ENCODE assay signal across 14 cellular contexts in genomic region chr18:63188063-63188462, GRCh38.
A peak's percentile ranks its signal among the peaks of the same experiment; 100 is the strongest.
DNase-seq lines count a peak whose midpoint lies in the region; ATAC-seq and TF ChIP-seq lines count a peak whose summit lies in the region.
"Had no signal": no experiment of that assay in that cellular context is flagged by ENCODE, and none has a peak within 500 bp of the region (broad histone marks: within the 10 kb centered on the region; RNA-seq: fewer than 3 reads in every experiment).

No MANE protein-coding gene starts in this region.

- no peak for TF ChIP-seq CTCF in natural killer cell (IDR thresholded peaks at IDR 0.05)
- TF ChIP-seq CTCF in HEK293 (tag by site-specific recombination; IDR thresholded peaks at IDR 0.05) = no peak
- TF ChIP-seq CTCF in mesothelial cell of epicardium (IDR thresholded peaks at IDR 0.05; ENCODE audit: unreplicated experiment) = no peak

- no peaks in the 10 kb centered on the region for H3K36me3 ChIP-seq in HEK293 (ENCODE audit: control insufficient read depth in 2 of 2, insufficient read depth in 1 of 2, low read length in 2 of 2)

- H3K4me1 ChIP-seq in HEK293 (ENCODE audit: control insufficient read depth, insufficient read depth, low read length) = peaks cover 48% of the 10 kb centered on the region

- H3K9me3 Mint-ChIP-seq in natural killer cell treated with Interleukin-12 subunit alpha and Interleukin-12 subunit beta and Interleukin-15 and Interleukin-18, amount 100 ng/mL, for 72 hours = peaks cover 6% of the 10 kb centered on the region
- H3K9me3 Mint-ChIP-seq in natural killer cell (no peaks in the 10 kb centered on the region), mesothelial cell of epicardium (no peaks in the 10 kb centered on the region)
- no peaks in the 10 kb centered on the region for H3K9me3 Mint-ChIP-seq in activated naive CD8-positive, alpha-beta T cell (ENCODE audit: low read depth)
- H3K9me3 Mint-ChIP-seq in activated T-helper 1 cell treated with anti-CD3 and anti-CD28 coated beads, Interleukin-12 subunit alpha, Interleukin-12 subunit beta, Interleukin-2, Interleukin-4 antibody, amounts not matched to agents 30 ng/mL and 10 ng/mL and 1 ng/mL, durations not matched to agents 14 hours and 24 hours and 36 hours = no peaks in the 10 kb centered on the region

- H3K4me1 Mint-ChIP-seq in natural killer cell treated with Interleukin-12 subunit alpha and Interleukin-12 subunit beta and Interleukin-15 and Interleukin-18, amount 100 ng/mL, for 72 hours (ENCODE audit: low read depth in 2 of 2) = peaks cover 47 to 63% of the 10 kb centered on the region in 2 donors
- H3K4me1 Mint-ChIP-seq in natural killer cell (peaks cover 41% of the 10 kb centered on the region in 2 donors), mesothelial cell of epicardium (peaks cover 46% of the 10 kb centered on the region)
- H3K4me1 Mint-ChIP-seq in activated naive CD8-positive, alpha-beta T cell (ENCODE audit: low read depth) = peaks cover 83% of the 10 kb centered on the region
- H3K4me1 Mint-ChIP-seq in activated T-helper 1 cell treated with anti-CD3 and anti-CD28 coated beads, Interleukin-12 subunit alpha, Interleukin-12 subunit beta, Interleukin-2, Interleukin-4 antibody, amounts not matched to agents 30 ng/mL and 10 ng/mL and 1 ng/mL, durations not matched to agents 14 hours and 24 hours and 36 hours (ENCODE audit: low read depth) = peaks cover 84% of the 10 kb centered on the region

- ATAC-seq in natural killer cell treated with Interleukin-12 subunit alpha and Interleukin-12 subunit beta and Interleukin-15 and Interleukin-18, amount 100 ng/mL, for 72 hours = no peak
- ATAC-seq in natural killer cell = no peak
- ATAC-seq: activated CD4-positive, CD25-positive, alpha-beta regulatory T cell treated with anti-CD3 and anti-CD28 coated beads, Interleukin-2, amount 50 U/mL, for 24 hours had no signal

- no peak for DNase-seq in natural killer cell treated with Interleukin-12 subunit alpha and Interleukin-12 subunit beta and Interleukin-15 and Interleukin-18, amount 100 ng/mL, for 72 hours (ENCODE audit: low spot score)
- DNase-seq in natural killer cell (no peak), mesothelial cell of epicardium (ENCODE audit: low spot score in 2 of 2, unreplicated experiment in 2 of 2) (no peak), EL (no peak)
- DNase-seq in activated T-helper 1 cell treated with anti-CD3 and anti-CD28 coated beads, Interleukin-12 subunit alpha, Interleukin-12 subunit beta, Interleukin-2, Interleukin-4 antibody, amounts not matched to agents 30 ng/mL and 10 ng/mL and 1 ng/mL, durations not matched to agents 14 hours and 24 hours and 36 hours (ENCODE audit: low spot score) = no peak
- no peak for DNase-seq in stimulated activated naive CD4-positive, alpha-beta T cell treated with Interleukin-2 at 50 U/mL for 16 hours (lab: John Stamatoyannopoulos, UW)
- DNase-seq: anterior cingulate cortex, DMS 273 treated with DMSO at 0.1 percent for 48 hours, GM23248, NCI-H1105 treated with DMSO at 0.1 percent for 48 hours, NCI-H446 had no signal

- H3K4me3 ChIP-seq in HEK293 (ENCODE audit: low read depth, low read length) = no peak overlapping the region
- H3K4me3 ChIP-seq: GM23248 had no signal

- no peak overlapping the region for H3K27ac ChIP-seq in HEK293 (ENCODE audit: extremely low read depth, low read depth, low read length)
- H3K27ac ChIP-seq: GM23248 had no signal

- POLR2A ChIA-PET in HEK293 (lab: Yijun Ruan, JAX) = no interaction called here

- CTCF ChIA-PET in HEK293 (lab: Yijun Ruan, JAX) = interaction anchor here (0.6 to 2.8 kb wide), 2 partner anchors 20 to 130 kb away, joined by 3 to 7 read pairs; no protein-coding TSS in a partner anchor

- intact Hi-C loops in natural killer cell (cut with micrococcal nuclease) = loop anchor here (10.0 kb wide), 1 partner anchor 47 kb away; no protein-coding TSS in a partner anchor
- intact Hi-C loops in activated T-helper 1 cell treated with anti-CD3 and anti-CD28 coated beads, Interleukin-12 subunit alpha, Interleukin-12 subunit beta, Interleukin-2, Interleukin-4 antibody, amounts not matched to agents 30 ng/mL and 10 ng/mL and 1 ng/mL, durations not matched to agents 14 hours and 24 hours and 36 hours (cut with micrococcal nuclease) = loop anchor here (2.0 kb wide), 1 partner anchor 13 kb away; no protein-coding TSS in a partner anchor

- peak overlapping the region; percentile 68 to 73 for H3K27ac Mint-ChIP-seq in natural killer cell treated with Interleukin-12 subunit alpha and Interleukin-12 subunit beta and Interleukin-15 and Interleukin-18, amount 100 ng/mL, for 72 hours
- peak overlapping the region in 1 of 2 donors; percentile 49 for H3K27ac Mint-ChIP-seq in natural killer cell
- peak overlapping the region; percentile 88 for H3K27ac Mint-ChIP-seq in activated naive CD8-positive, alpha-beta T cell
- no peak overlapping the region for H3K27ac Mint-ChIP-seq in mesothelial cell of epicardium
- no peak overlapping the region for H3K27ac Mint-ChIP-seq in activated T-helper 1 cell treated with anti-CD3 and anti-CD28 coated beads, Interleukin-12 subunit alpha, Interleukin-12 subunit beta, Interleukin-2, Interleukin-4 antibody, amounts not matched to agents 30 ng/mL and 10 ng/mL and 1 ng/mL, durations not matched to agents 14 hours and 24 hours and 36 hours

- no peak overlapping the region for H3K4me3 Mint-ChIP-seq in natural killer cell treated with Interleukin-12 subunit alpha and Interleukin-12 subunit beta and Interleukin-15 and Interleukin-18, amount 100 ng/mL, for 72 hours
- H3K4me3 Mint-ChIP-seq in natural killer cell (no peak overlapping the region), mesothelial cell of epicardium (no peak overlapping the region)
- H3K4me3 Mint-ChIP-seq in activated naive CD8-positive, alpha-beta T cell = no peak overlapping the region
- H3K4me3 Mint-ChIP-seq in activated T-helper 1 cell treated with anti-CD3 and anti-CD28 coated beads, Interleukin-12 subunit alpha, Interleukin-12 subunit beta, Interleukin-2, Interleukin-4 antibody, amounts not matched to agents 30 ng/mL and 10 ng/mL and 1 ng/mL, durations not matched to agents 14 hours and 24 hours and 36 hours = no peak overlapping the region

- no peaks in the 10 kb centered on the region for H3K27me3 Mint-ChIP-seq in natural killer cell treated with Interleukin-12 subunit alpha and Interleukin-12 subunit beta and Interleukin-15 and Interleukin-18, amount 100 ng/mL, for 72 hours
- no peaks in the 10 kb centered on the region for H3K27me3 Mint-ChIP-seq in natural killer cell (ENCODE audit: low read depth in 2 of 2)
- no peaks in the 10 kb centered on the region for H3K27me3 Mint-ChIP-seq in activated naive CD8-positive, alpha-beta T cell
- no peaks in the 10 kb centered on the region for H3K27me3 Mint-ChIP-seq in mesothelial cell of epicardium (ENCODE audit: low read depth)
- no peaks in the 10 kb centered on the region for H3K27me3 Mint-ChIP-seq in activated T-helper 1 cell treated with anti-CD3 and anti-CD28 coated beads, Interleukin-12 subunit alpha, Interleukin-12 subunit beta, Interleukin-2, Interleukin-4 antibody, amounts not matched to agents 30 ng/mL and 10 ng/mL and 1 ng/mL, durations not matched to agents 14 hours and 24 hours and 36 hours (ENCODE audit: insufficient read depth)

- peaks cover 4% of the 10 kb centered on the region for H3K36me3 Mint-ChIP-seq in natural killer cell treated with Interleukin-12 subunit alpha and Interleukin-12 subunit beta and Interleukin-15 and Interleukin-18, amount 100 ng/mL, for 72 hours
- H3K36me3 Mint-ChIP-seq in natural killer cell (no peaks in the 10 kb centered on the region), mesothelial cell of epicardium (no peaks in the 10 kb centered on the region)
- peaks cover 12% of the 10 kb centered on the region for H3K36me3 Mint-ChIP-seq in activated naive CD8-positive, alpha-beta T cell
- peaks cover 36% of the 10 kb centered on the region for H3K36me3 Mint-ChIP-seq in activated T-helper 1 cell treated with anti-CD3 and anti-CD28 coated beads, Interleukin-12 subunit alpha, Interleukin-12 subunit beta, Interleukin-2, Interleukin-4 antibody, amounts not matched to agents 30 ng/mL and 10 ng/mL and 1 ng/mL, durations not matched to agents 14 hours and 24 hours and 36 hours (ENCODE audit: low read depth)

- no peaks in the 10 kb centered on the region for H3K9me3 ChIP-seq in HEK293 (ENCODE audit: control insufficient read depth, insufficient read depth, low read depth, low read length)

TF ChIP-seq in HEK293, 187 proteins besides CTCF, POLR2A, EP300 and RAD21 (continues in another document):
- TF ChIP-seq ZNF596 (tag by site-specific recombination; IDR thresholded peaks at IDR 0.05) = no peak
- no peak for TF ChIP-seq ZNF777 (tag by site-specific recombination; IDR thresholded peaks at IDR 0.05; ENCODE audit: borderline replicate concordance)
- 0 out of 2 replicates have a peak, but pooled peaks have one; percentile 6 for TF ChIP-seq PRDM10 (tag by site-specific recombination; IDR thresholded peaks at IDR 0.05)
- TF ChIP-seq ZNF792 (tag by site-specific recombination; IDR thresholded peaks at IDR 0.05) = no peak
- TF ChIP-seq KLF8 (tag by site-specific recombination; IDR thresholded peaks at IDR 0.05) = no peak
- no peak for TF ChIP-seq ZNF529 (tag by site-specific recombination; IDR thresholded peaks at IDR 0.05; ENCODE audit: insufficient replicate concordance)

Comparison
In these comparisons a context has a peak if more than half of its experiments do, and no peak if none do; other contexts are left out.
1. H3K27ac Mint-ChIP-seq: peak in natural killer cell treated with Interleukin-12 subunit alpha and Interleukin-12 subunit beta and Interleukin-15 and Interleukin-18, amount 100 ng/mL, for 72 hours (2 of 2) and activated naive CD8-positive, alpha-beta T cell (single experiment); none in mesothelial cell of epicardium (single experiment) and activated T-helper 1 cell treated with anti-CD3 and anti-CD28 coated beads, Interleukin-12 subunit alpha, Interleukin-12 subunit beta, Interleukin-2, Interleukin-4 antibody, amounts not matched to agents 30 ng/mL and 10 ng/mL and 1 ng/mL, durations not matched to agents 14 hours and 24 hours and 36 hours (single experiment).